Comparison of ENCODE assay signal across 1 cellular context in the genomic region with DNA sequence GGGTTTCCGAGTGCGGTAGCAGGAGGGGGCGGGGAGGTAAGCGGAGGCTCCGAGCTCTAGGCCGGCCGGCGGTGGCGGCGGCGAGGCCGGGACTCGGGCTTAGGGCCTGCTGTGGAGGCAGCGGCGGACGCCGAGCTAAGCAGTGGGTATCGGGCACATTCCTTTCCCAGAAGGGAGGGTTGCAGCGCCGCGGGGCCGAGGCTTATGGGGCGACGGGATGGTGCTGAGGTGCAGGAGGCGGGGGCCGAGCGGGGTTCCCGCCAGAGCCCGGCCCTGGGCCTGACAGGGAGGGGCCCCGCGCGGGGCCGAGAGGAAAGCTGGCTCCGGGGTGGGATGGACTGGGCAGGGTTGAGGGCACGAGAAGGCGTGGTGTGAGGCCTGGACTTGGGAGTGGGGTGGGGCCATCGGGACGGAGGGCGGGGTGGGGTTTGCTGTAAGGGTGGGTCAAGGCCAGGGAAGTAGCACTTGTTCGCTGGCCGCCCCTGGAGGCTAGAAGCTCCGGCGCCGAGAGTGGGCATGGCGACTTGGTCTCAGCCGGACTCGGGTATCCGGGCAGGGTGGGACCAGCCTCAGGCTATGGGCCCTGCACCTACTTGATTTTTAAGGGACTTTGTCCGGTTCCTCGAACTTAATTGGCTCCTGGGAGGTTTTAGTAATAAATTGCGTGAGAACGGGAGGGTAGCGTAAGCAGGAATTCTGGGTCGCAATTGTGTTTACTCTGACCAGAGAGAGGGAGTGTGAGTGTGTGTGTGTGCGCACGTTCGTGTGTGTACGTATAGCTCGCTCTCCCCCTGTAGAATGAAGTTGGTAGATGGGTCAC.
TF ChIP-seq lines count a peak whose summit lies in the region.

TSS of gene NFE2L1 (plus strand) at position 39 of the 820 bp plus-strand sequence. CDS start 2,760 bp downstream, outside the sequence.

TF ChIP-seq in SK-N-SH, 30 proteins besides CTCF, POLR2A, EP300 and RAD21:
- peak; percentile 91 for TF ChIP-seq TAF1 (IDR thresholded peaks at IDR 0.05; ENCODE audit: borderline replicate concordance, low read depth, low read length)
- TF ChIP-seq, protein P1, sequence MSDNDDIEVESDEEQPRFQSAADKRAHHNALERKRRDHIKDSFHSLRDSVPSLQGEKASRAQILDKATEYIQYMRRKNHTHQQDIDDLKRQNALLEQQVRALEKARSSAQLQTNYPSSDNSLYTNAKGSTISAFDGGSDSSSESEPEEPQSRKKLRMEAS (IDR thresholded peaks at IDR 0.05; ENCODE audit: low read depth) = peak; percentile 22; the same call in 1 of the 2 replicates
- peak; percentile 97 for TF ChIP-seq POLR2AphosphoS5 (IDR thresholded peaks at IDR 0.05; ENCODE audit: low read depth, low read length)
- no peak for TF ChIP-seq ZBTB33 (IDR thresholded peaks at IDR 0.05; ENCODE audit: borderline replicate concordance, low read depth)
- TF ChIP-seq RXRA (IDR thresholded peaks at IDR 0.05; ENCODE audit: borderline replicate concordance, low read depth) = no peak
- TF ChIP-seq RCOR1 (IDR thresholded peaks at IDR 0.05; ENCODE audit: low read length) = no peak
- no peak for TF ChIP-seq GATA2 (CRISPR knock-in tag; IDR thresholded peaks at IDR 0.05)
- peak; percentile 66 for TF ChIP-seq SIN3A (IDR thresholded peaks at IDR 0.05; ENCODE audit: borderline replicate concordance, low read depth, low read length)
- TF ChIP-seq TCF12 (IDR thresholded peaks at IDR 0.05) = no peak
- TF ChIP-seq MXI1 (IDR thresholded peaks at IDR 0.05; ENCODE audit: low read depth, low read length) = 0 out of 2 replicates have a peak, but pooled peaks have one; percentile 16
